1 cellular context compared by ENCODE assay signal in the genomic region with DNA sequence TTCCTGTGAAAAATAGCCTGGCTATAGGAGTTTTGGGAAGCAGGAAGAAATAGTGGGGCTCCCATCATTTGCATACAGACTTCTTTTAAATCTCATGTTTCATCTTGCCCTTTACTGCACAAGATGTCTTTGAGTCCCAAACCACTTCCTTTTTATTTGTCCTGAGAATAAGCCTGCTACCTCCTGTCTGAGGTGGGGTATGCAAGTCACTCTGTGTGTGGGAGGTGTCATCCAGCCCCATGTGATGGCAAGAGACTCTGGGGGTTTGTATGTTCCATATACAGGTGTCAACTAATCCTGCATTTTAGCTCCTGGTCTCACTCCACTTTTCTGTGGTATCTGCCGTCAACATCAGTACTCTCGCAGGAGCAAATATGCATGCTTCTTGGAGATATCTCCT.
TF ChIP-seq lines count a peak whose summit lies in the region.

No MANE protein-coding gene starts in this region.

TF ChIP-seq in GM23338, 12 proteins besides CTCF, POLR2A, EP300 and RAD21 (continued from another document):
- TF ChIP-seq, protein P1, sequence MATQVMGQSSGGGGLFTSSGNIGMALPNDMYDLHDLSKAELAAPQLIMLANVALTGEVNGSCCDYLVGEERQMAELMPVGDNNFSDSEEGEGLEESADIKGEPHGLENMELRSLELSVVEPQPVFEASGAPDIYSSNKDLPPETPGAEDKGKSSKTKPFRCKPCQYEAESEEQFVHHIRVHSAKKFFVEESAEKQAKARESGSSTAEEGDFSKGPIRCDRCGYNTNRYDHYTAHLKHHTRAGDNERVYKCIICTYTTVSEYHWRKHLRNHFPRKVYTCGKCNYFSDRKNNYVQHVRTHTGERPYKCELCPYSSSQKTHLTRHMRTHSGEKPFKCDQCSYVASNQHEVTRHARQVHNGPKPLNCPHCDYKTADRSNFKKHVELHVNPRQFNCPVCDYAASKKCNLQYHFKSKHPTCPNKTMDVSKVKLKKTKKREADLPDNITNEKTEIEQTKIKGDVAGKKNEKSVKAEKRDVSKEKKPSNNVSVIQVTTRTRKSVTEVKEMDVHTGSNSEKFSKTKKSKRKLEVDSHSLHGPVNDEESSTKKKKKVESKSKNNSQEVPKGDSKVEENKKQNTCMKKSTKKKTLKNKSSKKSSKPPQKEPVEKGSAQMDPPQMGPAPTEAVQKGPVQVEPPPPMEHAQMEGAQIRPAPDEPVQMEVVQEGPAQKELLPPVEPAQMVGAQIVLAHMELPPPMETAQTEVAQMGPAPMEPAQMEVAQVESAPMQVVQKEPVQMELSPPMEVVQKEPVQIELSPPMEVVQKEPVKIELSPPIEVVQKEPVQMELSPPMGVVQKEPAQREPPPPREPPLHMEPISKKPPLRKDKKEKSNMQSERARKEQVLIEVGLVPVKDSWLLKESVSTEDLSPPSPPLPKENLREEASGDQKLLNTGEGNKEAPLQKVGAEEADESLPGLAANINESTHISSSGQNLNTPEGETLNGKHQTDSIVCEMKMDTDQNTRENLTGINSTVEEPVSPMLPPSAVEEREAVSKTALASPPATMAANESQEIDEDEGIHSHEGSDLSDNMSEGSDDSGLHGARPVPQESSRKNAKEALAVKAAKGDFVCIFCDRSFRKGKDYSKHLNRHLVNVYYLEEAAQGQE (IDR thresholded peaks at IDR 0.05; ENCODE audit: unreplicated experiment) = no peak
- TF ChIP-seq POLR2AphosphoS5 (IDR thresholded peaks at IDR 0.05; ENCODE audit: low read depth) (no peak), ZNF331 (CRISPR knock-in tag; IDR thresholded peaks at IDR 0.05; ENCODE audit: low read depth) (no peak), NANOG (IDR thresholded peaks at IDR 0.05; ENCODE audit: borderline replicate concordance) (no peak), STAT1 (IDR thresholded peaks at IDR 0.05; ENCODE audit: unreplicated experiment) (no peak)
- TF ChIP-seq, protein P2, sequence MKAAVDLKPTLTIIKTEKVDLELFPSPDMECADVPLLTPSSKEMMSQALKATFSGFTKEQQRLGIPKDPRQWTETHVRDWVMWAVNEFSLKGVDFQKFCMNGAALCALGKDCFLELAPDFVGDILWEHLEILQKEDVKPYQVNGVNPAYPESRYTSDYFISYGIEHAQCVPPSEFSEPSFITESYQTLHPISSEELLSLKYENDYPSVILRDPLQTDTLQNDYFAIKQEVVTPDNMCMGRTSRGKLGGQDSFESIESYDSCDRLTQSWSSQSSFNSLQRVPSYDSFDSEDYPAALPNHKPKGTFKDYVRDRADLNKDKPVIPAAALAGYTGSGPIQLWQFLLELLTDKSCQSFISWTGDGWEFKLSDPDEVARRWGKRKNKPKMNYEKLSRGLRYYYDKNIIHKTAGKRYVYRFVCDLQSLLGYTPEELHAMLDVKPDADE (IDR thresholded peaks at IDR 0.05) = no peak
